12 cellular contexts compared by ENCODE assay signal in the genomic region with DNA sequence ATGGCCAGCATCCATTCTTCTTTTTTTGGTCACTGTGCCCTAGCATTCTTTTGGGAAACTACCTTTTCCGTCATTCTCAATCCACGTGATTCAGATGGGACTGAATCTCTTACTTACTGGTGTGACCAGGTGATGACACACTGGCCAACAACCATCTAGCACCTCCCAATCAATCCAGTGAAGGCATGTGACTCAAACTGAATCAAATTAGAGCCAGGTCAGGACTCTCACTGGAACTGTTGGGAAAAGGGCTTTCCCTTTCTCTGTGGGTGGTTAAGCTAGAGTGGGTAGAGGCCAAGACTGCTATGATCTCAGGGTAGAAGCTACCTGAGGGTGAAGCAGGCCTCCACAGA. TPM values are rescaled to one million over a fixed set of nuclear protein-coding genes. Genes with fewer than 3 reads are reported as not detected.
DNase-seq lines count a peak whose midpoint lies in the region; ATAC-seq and TF ChIP-seq lines count a peak whose summit lies in the region.
"Had no signal": no experiment of that assay in that cellular context is flagged by ENCODE, and none has a peak within 500 bp of the region (broad histone marks: within the 10 kb centered on the region; RNA-seq: fewer than 3 reads in every experiment).

No MANE protein-coding gene starts in this region.

- no peak for DNase-seq in CD4-positive, CD25-positive, alpha-beta regulatory T cell
- peak; percentile 23 for DNase-seq in iris pigment epithelial cell (ENCODE audit: low read depth)
- DNase-seq in DMS 273 (lab: John Stamatoyannopoulos, UW; ENCODE audit: unreplicated experiment): no peak
- no peak for DNase-seq in posterior vena cava (ENCODE audit: low spot score)
- no peak for DNase-seq in lower leg skin (ENCODE audit: low spot score in 2 of 2)
- DNase-seq: DMS79, NCI-H510A treated with DMSO at 0.1 percent for 48 hours, sigmoid colon had no signal

- H3K36me3 Mint-ChIP-seq in CD4-positive, CD25-positive, alpha-beta regulatory T cell: no peaks in the 10 kb centered on the region

- TF ChIP-seq CTCF in WI38 (IDR thresholded peaks at IDR 0.05; ENCODE audit: low read depth, low read length): no peak
- TF ChIP-seq CTCF in lower leg skin (IDR thresholded peaks at IDR 0.05): no peak

- no peak for TF ChIP-seq POLR2A in lower leg skin (IDR thresholded peaks at IDR 0.05)

- H3K9me3 ChIP-seq in CD4-positive, CD25-positive, alpha-beta regulatory T cell (ENCODE audit: control insufficient read depth in 2 of 2, low read length in 2 of 2): no peaks in the 10 kb centered on the region
- H3K9me3 ChIP-seq: sigmoid colon had no signal

- no peaks in the 10 kb centered on the region for H3K27me3 ChIP-seq in CD4-positive, CD25-positive, alpha-beta regulatory T cell (ENCODE audit: control insufficient read depth, insufficient read depth, low read length)
- H3K27me3 ChIP-seq: sigmoid colon had no signal

- intact Hi-C loops in posterior vena cava (cut with DNase I) (loop anchor here in 1 of 2 donors (10.0 kb wide), 1 partner anchor 222 kb away; no protein-coding TSS in a partner anchor), lower leg skin (cut with DNase I; ENCODE audit: low total_unique reads) (no loop called here)

- no peaks in the 10 kb centered on the region for H3K4me1 ChIP-seq in CD4-positive, CD25-positive, alpha-beta regulatory T cell (ENCODE audit: control insufficient read depth, insufficient read depth, low read length, poor library complexity, severe bottlenecking)
- H3K4me1 ChIP-seq: sigmoid colon had no signal

- H3K4me1 Mint-ChIP-seq in CD4-positive, CD25-positive, alpha-beta regulatory T cell: peaks cover 0 to 7% (median under 1%) of the 10 kb centered on the region in 4 donors

- H3K9me3 Mint-ChIP-seq in CD4-positive, CD25-positive, alpha-beta regulatory T cell: peaks cover 0 to 6% (median 1%) of the 10 kb centered on the region in 7 donors

- H3K4me3 ChIP-seq in CD4-positive, CD25-positive, alpha-beta regulatory T cell (ENCODE audit: low read depth, low read length): no peak overlapping the region
- peak overlapping the region; percentile 17; the same call in 1 of the 2 replicates for H3K4me3 ChIP-seq in WI38 (ENCODE audit: low read depth, low read length)
- H3K4me3 ChIP-seq in lower leg skin (ENCODE audit: low read depth, poor library complexity, severe bottlenecking): no peak overlapping the region
- H3K4me3 ChIP-seq: lung, sigmoid colon had no signal

- no peak overlapping the region for H3K4me3 Mint-ChIP-seq in CD4-positive, CD25-positive, alpha-beta regulatory T cell

- ATAC-seq in CD4-positive, CD25-positive, alpha-beta regulatory T cell (ENCODE audit: low read depth in 2 of 2): no peak
- peak; percentile 44 for ATAC-seq in HG03378 (IDR thresholded peaks at IDR 0.05; ENCODE audit: unreplicated experiment)
- no peak for ATAC-seq in HG02763 (IDR thresholded peaks at IDR 0.05; ENCODE audit: unreplicated experiment)

- H3K27ac ChIP-seq in CD4-positive, CD25-positive, alpha-beta regulatory T cell (ENCODE audit: insufficient read depth, low read length, poor library complexity, severe bottlenecking): no peak overlapping the region
- H3K27ac ChIP-seq: sigmoid colon had no signal

- WGBS in lower leg skin, 2 donors: 61 to 81% methylated on average over 2 of the region's 2 CpGs

- peak overlapping the region in 2 of 3 donors; percentile 3 to 52 for H3K27ac Mint-ChIP-seq in CD4-positive, CD25-positive, alpha-beta regulatory T cell

- H3K27me3 Mint-ChIP-seq in CD4-positive, CD25-positive, alpha-beta regulatory T cell: no peaks in the 10 kb centered on the region

- H3K36me3 ChIP-seq in CD4-positive, CD25-positive, alpha-beta regulatory T cell (ENCODE audit: control insufficient read depth, insufficient read depth, low read length): no peaks in the 10 kb centered on the region
- H3K36me3 ChIP-seq: sigmoid colon had no signal

RNA-seq across cellular contexts. Expression of gene ZMYND8, which starts 36.2 kb away (rescaled TPM):
- total RNA-seq in CD4-positive, CD25-positive, alpha-beta regulatory T cell: 47.2 TPM
- polyA plus RNA-seq in CD4-positive, CD25-positive, alpha-beta regulatory T cell: 10 to 100 TPM in 1 of 4 donors, 1 to 10 TPM in 3; 7.5 to 10.4 (median 8.2) TPM
- total RNA-seq in posterior vena cava (10 to 100 TPM; 28.0 to 29.3 TPM), lower leg skin (10 to 100 TPM; 42.2 to 79.0 (median 65.4) TPM)
